10 cellular contexts compared by ENCODE assay signal in genomic region chr16:81470796-81471636, GRCh38. TPM values are rescaled to one million over a fixed set of nuclear protein-coding genes. Genes with fewer than 3 reads are reported as not detected.
A peak's percentile ranks its signal among the peaks of the same experiment; 100 is the strongest.
DNase-seq lines count a peak whose midpoint lies in the region; ATAC-seq and TF ChIP-seq lines count a peak whose summit lies in the region.
"Had no signal": no experiment of that assay in that cellular context is flagged by ENCODE, and none has a peak within 500 bp of the region (broad histone marks: within the 10 kb centered on the region; RNA-seq: fewer than 3 reads in every experiment).

No MANE protein-coding gene starts in this region.

- H4K20me1 ChIP-seq in HCT116 (ENCODE audit: insufficient read depth) (peaks cover 13% of the 10 kb centered on the region; the same call in 1 of the 2 replicates), neural progenitor cell (ENCODE audit: low read depth) (peaks cover 81% of the 10 kb centered on the region)

- H3K79me2 ChIP-seq in HCT116 (ENCODE audit: insufficient read depth, low read length): peaks cover 98% of the 10 kb centered on the region
- peaks cover 81% of the 10 kb centered on the region for H3K79me2 ChIP-seq in neural progenitor cell (ENCODE audit: low read depth)

- DNase-seq in CD4-positive, alpha-beta memory T cell: no peak
- DNase-seq in HCT116 (ENCODE audit: low read depth, low spot score): no peak
- DNase-seq in activated naive CD8-positive, alpha-beta T cell treated with anti-CD3 and anti-CD28 coated beads for 36 hours: no peak
- no peak for DNase-seq in neural progenitor cell (ENCODE audit: low spot score)
- DNase-seq in NCI-H82 (lab: John Stamatoyannopoulos, UW): no peak
- no peak for DNase-seq in COR-L47 (lab: John Stamatoyannopoulos, UW)
- no peak for DNase-seq in NCI-H446 treated with DMSO at 0.1 percent for 48 hours (lab: John Stamatoyannopoulos, UW)
- DNase-seq: erythroblast, retina, SJCRH30 had no signal

- peaks cover 2 to 6% of the 10 kb centered on the region in 2 donors for H3K36me3 Mint-ChIP-seq in CD4-positive, alpha-beta memory T cell
- H3K36me3 Mint-ChIP-seq in activated naive CD8-positive, alpha-beta T cell treated with anti-CD3 and anti-CD28 coated beads for 36 hours: no peaks in the 10 kb centered on the region
- peaks cover 8% of the 10 kb centered on the region for H3K36me3 Mint-ChIP-seq in neural progenitor cell

- POLR2A ChIA-PET in CD4-positive, alpha-beta memory T cell (lab: Charles Lee; ENCODE audit: partially characterized antibody): interaction anchor here (0.6 to 3.3 kb wide), 11 partner anchors 14 to 248 kb away, joined by 3 to 42 read pairs (median 5); partner anchors contain the start of gene CMIP
- POLR2A ChIA-PET in HCT116 (lab: Charles Lee): no interaction called here

- CTCF ChIA-PET in CD4-positive, alpha-beta memory T cell (lab: Charles Lee; ENCODE audit: partially characterized antibody): interaction anchor here (0.8 to 2.3 kb wide), 6 partner anchors 8 to 151 kb away, joined by 3 to 7 read pairs (median 4); no protein-coding TSS in a partner anchor
- CTCF ChIA-PET in HCT116 (lab: Charles Lee): no interaction called here

- H3K4me3 Mint-ChIP-seq in CD4-positive, alpha-beta memory T cell: peak overlapping the region in 7 of 8 donors; percentile 76 to 88 (median 80)
- no peak overlapping the region for H3K4me3 Mint-ChIP-seq in activated naive CD8-positive, alpha-beta T cell treated with anti-CD3 and anti-CD28 coated beads for 36 hours
- H3K4me3 Mint-ChIP-seq in neural progenitor cell: no peak overlapping the region

- RAD21 ChIA-PET in HCT116 (lab: Charles Lee; ENCODE audit: low non-redundant PET in 1 of 2, low total read pairs in 2 of 2, uncharacterized antibody in 2 of 2, unreplicated experiment in 2 of 2): no interaction called here

- H3K9me3 Mint-ChIP-seq in CD4-positive, alpha-beta memory T cell: no peaks in the 10 kb centered on the region
- no peaks in the 10 kb centered on the region for H3K9me3 Mint-ChIP-seq in activated naive CD8-positive, alpha-beta T cell treated with anti-CD3 and anti-CD28 coated beads for 36 hours
- no peaks in the 10 kb centered on the region for H3K9me3 Mint-ChIP-seq in neural progenitor cell

- no peak for TF ChIP-seq RAD21 in HCT116 (IDR thresholded peaks at IDR 0.05; ENCODE audit: low read depth)

- 0 out of 2 replicates have a peak, but pooled peaks have one; percentile 7 for ATAC-seq in HCT116

- H3K4me3 ChIP-seq in CD4-positive, alpha-beta memory T cell (ENCODE audit: low read length in 2 of 2): peak overlapping the region in 1 of 2 donors; percentile 48
- no peak overlapping the region for H3K4me3 ChIP-seq in HCT116 (replicated peaks in 1 of 2; ENCODE audit: low read depth in 1 of 2, low read length in 2 of 2)
- H3K4me3 ChIP-seq in neural progenitor cell: no peak overlapping the region
- H3K4me3 ChIP-seq: SJCRH30 had no signal

- no peak for TF ChIP-seq POLR2A in HCT116 (IDR thresholded peaks at IDR 0.05; ENCODE audit: borderline replicate concordance, extremely low read depth, insufficient read depth, insufficient read length)

- no TSS peak for BruUV-seq in HCT116 (replicated peaks; lab: Mats Ljungman, UMichigan)

- TF ChIP-seq CTCF in HCT116 (IDR thresholded peaks at IDR 0.05 in 2 of 3, conservative IDR thresholded peaks at IDR 0.05 in 1 of 3; ENCODE audit: borderline replicate concordance in 1 of 3, insufficient read depth in 1 of 3, low read depth in 2 of 3, low read length in 2 of 3) (no peak), neural progenitor cell (IDR thresholded peaks at IDR 0.05) (no peak)

- H2AFZ ChIP-seq in HCT116 (ENCODE audit: low read depth, low read length, poor library complexity, severe bottlenecking) (no peak overlapping the region), neural progenitor cell (replicated peaks) (no peak overlapping the region)

- H3K4me1 ChIP-seq in CD4-positive, alpha-beta memory T cell (ENCODE audit: insufficient read depth, low read length): peaks cover 74% of the 10 kb centered on the region
- H3K4me1 ChIP-seq in HCT116 (ENCODE audit: control insufficient read depth in 1 of 2, insufficient read depth in 2 of 2, low read length in 2 of 2) (no peaks in the 10 kb centered on the region), neural progenitor cell (peaks cover 21% of the 10 kb centered on the region)
- H3K4me1 ChIP-seq: SJCRH30 had no signal

- H3K4me2 ChIP-seq in HCT116 (ENCODE audit: low read length): no peak overlapping the region
- no peak overlapping the region for H3K4me2 ChIP-seq in neural progenitor cell

- intact Hi-C loops in CD4-positive, alpha-beta memory T cell (cut with micrococcal nuclease): loop anchor here (2.0 to 5.0 kb wide), 2 partner anchors 24 to 51 kb away; no protein-coding TSS in a partner anchor
- intact Hi-C loops in HCT116 (cut with micrococcal nuclease): no loop called here

- peak overlapping the region; percentile 88 to 97 (median 94) for H3K27ac Mint-ChIP-seq in CD4-positive, alpha-beta memory T cell
- peak overlapping the region; percentile 46 for H3K27ac Mint-ChIP-seq in activated naive CD8-positive, alpha-beta T cell treated with anti-CD3 and anti-CD28 coated beads for 36 hours
- no peak overlapping the region for H3K27ac Mint-ChIP-seq in neural progenitor cell

- peaks cover 24% of the 10 kb centered on the region for H3F3A ChIP-seq in neural progenitor cell (ENCODE audit: low read depth)

- H3K9me3 ChIP-seq in CD4-positive, alpha-beta memory T cell (ENCODE audit: control insufficient read depth in 1 of 2, low read length in 2 of 2): no peaks in the 10 kb centered on the region
- H3K9me3 ChIP-seq in HCT116 (ENCODE audit: control insufficient read depth in 1 of 2, insufficient read depth in 1 of 2, low read depth in 1 of 2, low read length in 2 of 2) (no peaks in the 10 kb centered on the region), neural progenitor cell (ENCODE audit: low read depth) (no peaks in the 10 kb centered on the region)
- H3K9me3 ChIP-seq: SJCRH30 had no signal

- H3K27ac ChIP-seq in CD4-positive, alpha-beta memory T cell (ENCODE audit: low read depth, low read length): peak overlapping the region; percentile 48
- H3K27ac ChIP-seq in HCT116 (ENCODE audit: low read depth, low read length): no peak overlapping the region
- H3K27ac ChIP-seq in neural progenitor cell: peak overlapping the region; percentile 63
- H3K27ac ChIP-seq: SJCRH30 had no signal

- H3K36me3 ChIP-seq in CD4-positive, alpha-beta memory T cell (ENCODE audit: insufficient read depth, low read length): no peaks in the 10 kb centered on the region
- H3K36me3 ChIP-seq in HCT116 (ENCODE audit: control insufficient read depth in 1 of 2, insufficient read depth in 2 of 2, low read length in 2 of 2) (peaks cover 0 to 16% of the 10 kb centered on the region in 2 experiments; a peak in 2 of 4 replicates), neural progenitor cell (no peaks in the 10 kb centered on the region)
- H3K36me3 ChIP-seq: SJCRH30 had no signal

- H3K9me2 ChIP-seq in HCT116 (ENCODE audit: insufficient read depth): no peaks in the 10 kb centered on the region

- H3K9ac ChIP-seq in HCT116 (ENCODE audit: low read length) (no peak overlapping the region), neural progenitor cell (no peak overlapping the region)

- H3K27me3 ChIP-seq in CD4-positive, alpha-beta memory T cell (ENCODE audit: insufficient read depth, low read length): no peaks in the 10 kb centered on the region
- H3K27me3 ChIP-seq in HCT116 (ENCODE audit: insufficient read depth, low read length) (no peaks in the 10 kb centered on the region), neural progenitor cell (no peaks in the 10 kb centered on the region)
- H3K27me3 ChIP-seq: SJCRH30 had no signal

- peaks cover 51 to 81% (median 70%) of the 10 kb centered on the region in 4 donors for H3K4me1 Mint-ChIP-seq in CD4-positive, alpha-beta memory T cell
- H3K4me1 Mint-ChIP-seq in activated naive CD8-positive, alpha-beta T cell treated with anti-CD3 and anti-CD28 coated beads for 36 hours: peaks cover 55% of the 10 kb centered on the region
- peaks cover 60% of the 10 kb centered on the region for H3K4me1 Mint-ChIP-seq in neural progenitor cell

- no peaks in the 10 kb centered on the region for H3K27me3 Mint-ChIP-seq in CD4-positive, alpha-beta memory T cell
- H3K27me3 Mint-ChIP-seq in activated naive CD8-positive, alpha-beta T cell treated with anti-CD3 and anti-CD28 coated beads for 36 hours: no peaks in the 10 kb centered on the region
- peaks cover 2% of the 10 kb centered on the region for H3K27me3 Mint-ChIP-seq in neural progenitor cell (ENCODE audit: insufficient read depth, low read depth)

TF ChIP-seq in HCT116, 20 proteins besides CTCF, POLR2A, EP300 and RAD21 (continues in another document):
- no peak for TF ChIP-seq ATF3 (IDR thresholded peaks at IDR 0.05)
- no peak for TF ChIP-seq CBX3 (IDR thresholded peaks at IDR 0.05; ENCODE audit: low read depth)
- TF ChIP-seq ZFX (IDR thresholded peaks at IDR 0.05): no peak
- no peak for TF ChIP-seq ELF1 (IDR thresholded peaks at IDR 0.05; ENCODE audit: borderline replicate concordance, low read depth)
- no peak for TF ChIP-seq SRF (IDR thresholded peaks at IDR 0.05; ENCODE audit: low read depth)
- TF ChIP-seq JUND (IDR thresholded peaks at IDR 0.05): no peak
- TF ChIP-seq EZH2 (IDR thresholded peaks at IDR 0.05): no peak
- no peak for TF ChIP-seq TCF7L2 (IDR thresholded peaks at IDR 0.05; ENCODE audit: borderline replicate concordance, extremely low read depth, insufficient read depth, insufficient read length)
- no peak for TF ChIP-seq SP1 (IDR thresholded peaks at IDR 0.05; ENCODE audit: low read depth)
- no peak for TF ChIP-seq YY1 (IDR thresholded peaks at IDR 0.05; ENCODE audit: extremely low read depth, insufficient replicate concordance, low read depth, low read length)
- no peak for TF ChIP-seq SIN3A (IDR thresholded peaks at IDR 0.05; ENCODE audit: low read depth)
- TF ChIP-seq CEBPB (IDR thresholded peaks at IDR 0.05; ENCODE audit: low read depth): no peak
- no peak for TF ChIP-seq EGR1 (IDR thresholded peaks at IDR 0.05; ENCODE audit: low read depth)
- no peak for TF ChIP-seq EZH2phosphoT487 (IDR thresholded peaks at IDR 0.05; ENCODE audit: borderline replicate concordance)
- TF ChIP-seq ZNF274 (IDR thresholded peaks at IDR 0.05; ENCODE audit: low read depth, low read length): no peak

RNA-seq across cellular contexts. Expression of gene CMIP, which starts 26.4 kb away (rescaled TPM):
- 10 to 100 TPM; 33.2 to 36.4 TPM for total RNA-seq in CD4-positive, alpha-beta memory T cell
- under 1 TPM in 1 of 2 donors, not detected in 1; 0.84 TPM for polyA plus RNA-seq in CD4-positive, alpha-beta memory T cell
- total RNA-seq in HCT116 (2021; ENCODE audit: unreplicated experiment) (64.6 TPM), neural progenitor cell (ENCODE audit: low replicate concordance) (6.6 and 12.5 TPM in 2 replicates)
- 40.2 and 45.3 TPM in 2 replicates for polyA plus RNA-seq in HCT116 (2012)
- 10 to 100 TPM; 28.1 to 29.7 TPM for total RNA-seq in activated naive CD8-positive, alpha-beta T cell treated with anti-CD3 and anti-CD28 coated beads for 36 hours

Comparison
In these comparisons a context has a peak if more than half of its experiments do, and no peak if none do; other contexts are left out.
1. H3K4me3 Mint-ChIP-seq: peak in CD4-positive, alpha-beta memory T cell (7 of 8); none in activated naive CD8-positive, alpha-beta T cell treated with anti-CD3 and anti-CD28 coated beads for 36 hours (single experiment) and neural progenitor cell (single experiment).